In genomic region chr22:30600925-30601324, GRCh38 we compare ENCODE assay signal across 17 cellular contexts. TPM values are rescaled to one million over a fixed set of nuclear protein-coding genes. Genes with fewer than 3 reads are reported as not detected.
"Had no signal": no experiment of that assay in that cellular context is flagged by ENCODE, and none has a peak within 500 bp of the region (broad histone marks: within the 10 kb centered on the region; RNA-seq: fewer than 3 reads in every experiment).

No MANE protein-coding gene starts in this region.

- DNase-seq: activated CD4-positive, alpha-beta T cell treated with anti-CD3 and anti-CD28 coated beads, Interleukin-2, amount 50 U/mL, for 1 hour; activated CD8-positive, alpha-beta memory T cell treated with anti-CD3 and anti-CD28 coated beads, Interleukin-2, amount 50 U/mL, for 4 hours; activated naive CD4-positive, alpha-beta T cell treated with anti-CD3 and anti-CD28 coated beads, Interleukin-2, amount 10 ng/mL, durations not matched to agents 7 days and 5 days; activated naive CD8-positive, alpha-beta T cell treated with anti-CD3 and anti-CD28 coated beads, Interleukin-2, amount 50 U/mL, for 24 hours; activated T-cell treated with anti-CD3 and anti-CD28 coated beads, Interleukin-2, amount 50 U/mL, for 4 hours; aorta; brain microvascular endothelial cell; central memory CD4-positive, alpha-beta T cell; colonic mucosa; foreskin keratinocyte; mesenchymal stem cell; natural killer cell; spleen; stimulated activated CD8-positive, alpha-beta memory T cell treated with anti-CD3 and anti-CD28 coated beads, Interleukin-4, amount 100 ng/mL, for 48 hours; stimulated activated naive CD4-positive, alpha-beta T cell treated with Interleukin-2 at 50 U/mL for 16 hours; thyroid gland had no signal

- H3K4me3 ChIP-seq: colonic mucosa, hepatocyte, spleen, thyroid gland had no signal

- H3K79me2 ChIP-seq: hepatocyte had no signal

- ATAC-seq: activated naive CD8-positive, alpha-beta T cell treated with anti-CD3 and anti-CD28 coated beads, Interleukin-2, amount 50 U/mL, for 24 hours; activated T-cell treated with anti-CD3 and anti-CD28 coated beads, Interleukin-2, amount 50 U/mL, for 4 hours; foreskin keratinocyte; natural killer cell had no signal

- H3K27me3 ChIP-seq: brain microvascular endothelial cell, colonic mucosa, hepatocyte, spleen, thyroid gland had no signal

- H3K9me3 ChIP-seq: colonic mucosa, spleen, thyroid gland had no signal

- H3K4me2 ChIP-seq: hepatocyte had no signal

- H3K9me3 Mint-ChIP-seq: activated naive CD4-positive, alpha-beta T cell treated with anti-CD3 and anti-CD28 coated beads, Interleukin-2, amount 10 ng/mL, durations not matched to agents 7 days and 5 days; activated naive CD8-positive, alpha-beta T cell treated with anti-CD3 and anti-CD28 coated beads, Interleukin-2, amount 50 U/mL, for 24 hours; activated T-cell treated with anti-CD3 and anti-CD28 coated beads, Interleukin-2, amount 50 U/mL, for 4 hours; natural killer cell had no signal

- H3K36me3 Mint-ChIP-seq: activated naive CD4-positive, alpha-beta T cell treated with anti-CD3 and anti-CD28 coated beads, Interleukin-2, amount 10 ng/mL, durations not matched to agents 7 days and 5 days; natural killer cell had no signal

- H3K27ac Mint-ChIP-seq: activated naive CD4-positive, alpha-beta T cell treated with anti-CD3 and anti-CD28 coated beads, Interleukin-2, amount 10 ng/mL, durations not matched to agents 7 days and 5 days; activated naive CD8-positive, alpha-beta T cell treated with anti-CD3 and anti-CD28 coated beads, Interleukin-2, amount 50 U/mL, for 24 hours; natural killer cell had no signal

- H2AFZ ChIP-seq: hepatocyte had no signal

- H3K27ac ChIP-seq: brain microvascular endothelial cell, colonic mucosa, foreskin keratinocyte, hepatocyte, spleen, thyroid gland had no signal

- H3K27me3 Mint-ChIP-seq: activated naive CD8-positive, alpha-beta T cell treated with anti-CD3 and anti-CD28 coated beads, Interleukin-2, amount 50 U/mL, for 24 hours had no signal

- H3K4me3 Mint-ChIP-seq: activated naive CD4-positive, alpha-beta T cell treated with anti-CD3 and anti-CD28 coated beads, Interleukin-2, amount 10 ng/mL, durations not matched to agents 7 days and 5 days; activated naive CD8-positive, alpha-beta T cell treated with anti-CD3 and anti-CD28 coated beads, Interleukin-2, amount 50 U/mL, for 24 hours; activated T-cell treated with anti-CD3 and anti-CD28 coated beads, Interleukin-2, amount 50 U/mL, for 4 hours; natural killer cell had no signal

- H3K36me3 ChIP-seq: brain microvascular endothelial cell, colonic mucosa, thyroid gland had no signal

RNA-seq across cellular contexts. Expression of gene GAL3ST1, which starts 26.5 kb away (rescaled TPM):
- total RNA-seq: foreskin keratinocyte, natural killer cell had no signal

RNA-seq across cellular contexts. Expression of gene SEC14L6, which starts 54.4 kb away (rescaled TPM):
- total RNA-seq: activated T-cell treated with anti-CD3 and anti-CD28 coated beads, Interleukin-2, amount 50 U/mL, for 4 hours; colonic mucosa had no signal
